Comparison of ENCODE assay signal across 11 cellular contexts in genomic region chr17:39664581-39665561, GRCh38. TPM values are rescaled to one million over a fixed set of nuclear protein-coding genes. Genes with fewer than 3 reads are reported as not detected.
DNase-seq lines count a peak whose midpoint lies in the region; FAIRE-seq and TF ChIP-seq lines count a peak whose summit lies in the region.
"Had no signal": no experiment of that assay in that cellular context is flagged by ENCODE, and none has a peak within 500 bp of the region (broad histone marks: within the 10 kb centered on the region; RNA-seq: fewer than 3 reads in every experiment).

TCAP (plus strand) TSS chr17:39665349; CDS start chr17:39665360, 11 bp downstream.

- peak within 1 kb of the TSS in 1 of 2 donors; percentile 36 for H3K9ac ChIP-seq in kidney (ENCODE audit: low read length in 2 of 2)

- no peak for TF ChIP-seq EP300 in stomach (IDR thresholded peaks at IDR 0.05)

- H3K9me3 ChIP-seq in ascending aorta = no peaks in the 10 kb centered on the region
- H3K9me3 ChIP-seq in kidney (ENCODE audit: control insufficient read depth in 1 of 2, low read length in 2 of 2) = no peaks in the 10 kb centered on the region
- H3K9me3 ChIP-seq in stomach = no peaks in the 10 kb centered on the region

- DNase-seq in DMS53 (lab: John Stamatoyannopoulos, UW) (peak; percentile 12), DMS53 treated with DMSO at 0.1 percent for 48 hours (lab: John Stamatoyannopoulos, UW; ENCODE audit: unreplicated experiment) (no peak), ascending aorta (ENCODE audit: low spot score in 2 of 2) (no peak), kidney (peak; percentile 77), stomach (no peak), NCI-H2029 treated with DMSO at 0.1 percent for 48 hours (lab: John Stamatoyannopoulos, UW) (no peak), brain microvascular endothelial cell (no peak)
- no peak for DNase-seq in activated naive CD4-positive, alpha-beta T cell (lab: John Stamatoyannopoulos, UW)
- DNase-seq: activated CD8-positive, alpha-beta T cell treated with anti-CD3 and anti-CD28 coated beads, Interleukin-2, amount 10 ng/mL, durations not matched to agents 7 days and 5 days; effector CD4-positive, alpha-beta T cell; stimulated activated CD8-positive, alpha-beta memory T cell treated with anti-CD3 and anti-CD28 coated beads, Interleukin-4, amount 100 ng/mL, for 48 hours had no signal

- intact Hi-C loops in ascending aorta (cut with DNase I) = loop anchor here (5.0 kb wide), 1 partner anchor 67 kb away; the partner anchor contains the start of gene MIEN1
- intact Hi-C loops in kidney (cut with DNase I) = no loop called here
- intact Hi-C loops in stomach (cut with DNase I; ENCODE audit: low total_unique reads) = no loop called here

- peak within 1 kb of the TSS in 1 of 2 donors; percentile 4 for H3K4me3 ChIP-seq in ascending aorta
- no peak within 1 kb of the TSS for H3K4me3 ChIP-seq in kidney (ENCODE audit: low read length in 2 of 2)
- H3K4me3 ChIP-seq in stomach = no peak within 1 kb of the TSS
- H3K4me3 ChIP-seq in brain microvascular endothelial cell (ENCODE audit: low read depth, low read length) = no peak within 1 kb of the TSS

- no peak for TF ChIP-seq POLR2A in stomach (IDR thresholded peaks at IDR 0.05)

- FAIRE-seq in kidney (lab: Jason Lieb, UNC) = no peak

- H3K27ac ChIP-seq in ascending aorta (peak within 1 kb of the TSS; percentile 68 to 74), kidney (ENCODE audit: low read depth in 2 of 2, low read length in 2 of 2) (peak within 1 kb of the TSS in 1 of 2 donors; percentile 43), stomach (peak within 1 kb of the TSS in 4 of 5 donors; percentile 1 to 82 (median 80)), brain microvascular endothelial cell (no peak within 1 kb of the TSS)

- in situ Hi-C loops in brain microvascular endothelial cell (cut with HindIII; ENCODE audit: low pct_ligation_motif_present, low sequenced_read_pairs) = no loop called here

- H3K4me1 ChIP-seq in ascending aorta (peaks cover 25 to 58% of the 10 kb centered on the region in 2 donors), kidney (ENCODE audit: control insufficient read depth in 1 of 2, insufficient read depth in 1 of 2, low read depth in 1 of 2, low read length in 2 of 2) (peaks cover 19 to 35% of the 10 kb centered on the region in 2 donors), stomach (peaks cover 65 to 89% (median 86%) of the 10 kb centered on the region in 4 donors)

- peaks cover 5 to 12% of the 10 kb centered on the region in 2 donors for H3K36me3 ChIP-seq in ascending aorta
- H3K36me3 ChIP-seq in kidney (ENCODE audit: control insufficient read depth in 1 of 2, insufficient read depth in 2 of 2, low read length in 2 of 2) = peaks cover 6 to 16% of the 10 kb centered on the region in 2 donors
- peaks cover 17 to 32% (median 30%) of the 10 kb centered on the region in 4 donors for H3K36me3 ChIP-seq in stomach
- H3K36me3 ChIP-seq in brain microvascular endothelial cell (replicated peaks) = peaks cover 23% of the 10 kb centered on the region

- 52 to 63% (median 58%) methylated on average over 12 to 15 of the region's 15 CpGs for WGBS in stomach, 5 donors

- TF ChIP-seq CTCF in ascending aorta (IDR thresholded peaks at IDR 0.05) (no peak), kidney (IDR thresholded peaks at IDR 0.05; ENCODE audit: borderline replicate concordance, extremely low read depth, insufficient read depth) (no peak), stomach (IDR thresholded peaks at IDR 0.05) (no peak), brain microvascular endothelial cell (IDR thresholded peaks at IDR 0.05; ENCODE audit: low read depth, low read length, missing control alignments) (no peak)

- H3K27me3 ChIP-seq in ascending aorta (no peaks in the 10 kb centered on the region), stomach (peaks cover 0 to 53% (median 36%) of the 10 kb centered on the region in 3 donors), brain microvascular endothelial cell (replicated peaks) (peaks cover 10% of the 10 kb centered on the region)

RNA-seq across cellular contexts. Expression of gene TCAP, which starts in this region (rescaled TPM):
- total RNA-seq in ascending aorta (not detected), kidney (1.5 TPM), stomach (1 to 10 TPM in 1 of 5 donors, under 1 TPM in 2, not detected in 2; 0.89 to 4.3 (median 0.92) TPM)
- polyA plus RNA-seq in kidney (ENCODE audit: insufficient read depth, low read depth, low replicate concordance) (1.7 TPM), stomach (10 to 100 TPM in 1 of 3 donors, 1 to 10 TPM in 1, under 1 TPM in 1; 0.88 to 14.1 (median 3.5) TPM)

Comparison
In these comparisons a context has a peak if more than half of its experiments do, and no peak if none do; other contexts are left out.
1. DNase-seq: peak in DMS53 (single experiment) and kidney (single experiment); none in DMS53 treated with DMSO at 0.1 percent for 48 hours (single experiment), ascending aorta (0 of 2), stomach (single experiment), activated naive CD4-positive, alpha-beta T cell (0 of 4), NCI-H2029 treated with DMSO at 0.1 percent for 48 hours (single experiment) and brain microvascular endothelial cell (single experiment).